8 cellular contexts compared by ENCODE assay signal in genomic region chr16:3578610-3579551, GRCh38. TPM values are rescaled to one million over a fixed set of nuclear protein-coding genes. Genes with fewer than 3 reads are reported as not detected.
DNase-seq lines count a peak whose midpoint lies in the region; ATAC-seq and TF ChIP-seq lines count a peak whose summit lies in the region.

No MANE protein-coding gene starts in this region.

- H3K27ac ChIP-seq in HL-60 (replicated peaks): peak overlapping the region; percentile 50
- H3K27ac ChIP-seq in right lobe of liver: no peak overlapping the region

- TF ChIP-seq CTCF in HL-60 (IDR thresholded peaks at IDR 0.05; ENCODE audit: insufficient read depth, low read length): no peak
- TF ChIP-seq CTCF in right lobe of liver (IDR thresholded peaks at IDR 0.05): no peak

- peak; percentile 20 for ATAC-seq in Right ventricle myocardium superior (ENCODE audit: poor library complexity)
- ATAC-seq in Right ventricle myocardium inferior: no peak
- peak; percentile 8 to 44 (median 30) for ATAC-seq in right lobe of liver

- H3K9me3 ChIP-seq in right lobe of liver: no peaks in the 10 kb centered on the region

- TF ChIP-seq POLR2A in right lobe of liver (IDR thresholded peaks at IDR 0.05): no peak

- 24% methylated on average over 5 of the region's 20 CpGs for WGBS in right lobe of liver (ENCODE audit: insufficient coverage, low coverage, low lambda C conversion rate, missing lambda C conversion rate)

- H3K4me1 ChIP-seq in right lobe of liver: no peaks in the 10 kb centered on the region

- H3K36me3 ChIP-seq in right lobe of liver: no peaks in the 10 kb centered on the region

- intact Hi-C loops in Right ventricle myocardium superior (cut with DNase I) (no loop called here), Right ventricle myocardium inferior (cut with DNase I) (no loop called here), right lobe of liver (cut with DNase I) (no loop called here)

- H3K4me3 ChIP-seq in HL-60 (replicated peaks; ENCODE audit: insufficient read depth, low read length): no peak overlapping the region
- no peak overlapping the region for H3K4me3 ChIP-seq in right lobe of liver

- H3K27me3 ChIP-seq in HL-60 (ENCODE audit: insufficient read depth, poor library complexity, severe bottlenecking) (no peaks in the 10 kb centered on the region), right lobe of liver (no peaks in the 10 kb centered on the region)

- no peak for DNase-seq in Right ventricle myocardium superior
- no peak for DNase-seq in Right ventricle myocardium inferior (ENCODE audit: missing footprints)
- DNase-seq in HL-60 (ENCODE audit: low read depth in 1 of 2, low spot score in 1 of 2): peak in 1 of 2 experiments; percentile 53
- peak; percentile 85 for DNase-seq in activated CD8-positive, alpha-beta memory T cell treated with anti-CD3 and anti-CD28 coated beads for 24 hours
- peak in 1 of 3 donors; percentile 43 for DNase-seq in right lobe of liver
- DNase-seq in NCI-H2081 (lab: John Stamatoyannopoulos, UW): no peak
- no peak for DNase-seq in NCI-H446 treated with DMSO at 0.1 percent for 48 hours (lab: John Stamatoyannopoulos, UW)
- no peak for DNase-seq in NCI-H1092 (lab: John Stamatoyannopoulos, UW)

RNA-seq across cellular contexts. Expression of gene NLRC3, which starts 1.7 kb away (rescaled TPM):
- total RNA-seq in Right ventricle myocardium superior (0.89 TPM), Right ventricle myocardium inferior (1.0 TPM), right lobe of liver (1 to 10 TPM in 1 of 6 experiments, under 1 TPM in 5; 0.53 to 1.2 (median 0.64) TPM)

RNA-seq across cellular contexts. Expression of gene SLX4, which starts 32.5 kb away (rescaled TPM):
- total RNA-seq in Right ventricle myocardium superior (3.2 TPM), Right ventricle myocardium inferior (3.3 TPM), right lobe of liver (1 to 10 TPM; 1.8 to 2.9 (median 2.2) TPM)
